In the genomic region with DNA sequence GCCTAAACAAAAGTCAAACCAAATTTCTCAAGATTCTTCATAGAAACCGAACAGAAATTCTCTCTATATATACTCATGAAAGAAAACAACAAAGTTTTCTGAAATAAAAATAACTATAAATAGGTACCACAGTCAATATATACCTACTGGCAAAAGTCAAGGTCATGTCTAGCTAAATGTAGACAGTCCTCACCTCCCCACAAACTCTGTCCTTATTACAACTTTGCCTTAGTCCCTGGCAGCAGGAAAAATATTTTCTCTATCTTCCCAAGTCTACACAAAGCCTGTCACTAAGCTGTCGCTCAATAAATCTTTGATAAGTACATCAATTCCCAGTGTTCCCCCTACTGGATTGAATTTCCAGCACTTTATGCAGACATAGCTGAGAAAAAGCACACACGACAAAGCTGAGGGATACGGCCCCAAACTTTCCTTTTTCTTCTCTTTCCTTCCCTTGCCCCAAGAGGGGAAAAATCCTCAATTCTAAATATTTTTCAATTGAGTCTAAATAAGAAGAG, we compare ENCODE assay signal across 9 cellular contexts. TPM values are rescaled to one million over a fixed set of nuclear protein-coding genes. Genes with fewer than 3 reads are reported as not detected.
A peak's percentile ranks its signal among the peaks of the same experiment; 100 is the strongest.
DNase-seq lines count a peak whose midpoint lies in the region; ATAC-seq and TF ChIP-seq lines count a peak whose summit lies in the region.
"Had no signal": no experiment of that assay in that cellular context is flagged by ENCODE, and none has a peak within 500 bp of the region (broad histone marks: within the 10 kb centered on the region; RNA-seq: fewer than 3 reads in every experiment).

No MANE protein-coding gene starts in this region.

- H2AK5ac ChIP-seq in mesendoderm (ENCODE audit: low read length): no peak overlapping the region

- no peak overlapping the region for H3K23ac ChIP-seq in mesendoderm (ENCODE audit: low read length)

- H3K36me3 Mint-ChIP-seq in neural progenitor cell: peaks cover 7% of the 10 kb centered on the region

- no peak overlapping the region for H2BK15ac ChIP-seq in mesendoderm (replicated peaks; ENCODE audit: low read depth)

- peaks cover 49 to 63% (median 58%) of the 10 kb centered on the region in 10 experiments for H3K4me1 ChIP-seq in BLaER1 treated with 17β-estradiol and CSF1 and Interleukin-3, amounts not matched to agents 10 nM and 100 nM
- H3K4me1 ChIP-seq in MM.1S (ENCODE audit: low read length): peaks cover 25% of the 10 kb centered on the region
- H3K4me1 ChIP-seq in neural progenitor cell: peaks cover 22% of the 10 kb centered on the region
- H3K4me1 ChIP-seq in aorta (ENCODE audit: control insufficient read depth in 1 of 2, insufficient read depth in 2 of 2, low read length in 2 of 2): peaks cover 0 to 6% of the 10 kb centered on the region in 2 donors
- H3K4me1 ChIP-seq in mesendoderm (ENCODE audit: control insufficient read depth, low read depth, low read length): peaks cover 10% of the 10 kb centered on the region

- DNase-seq in MM.1S: no peak
- no peak for DNase-seq in dorsolateral prefrontal cortex
- no peak for DNase-seq in neural progenitor cell (ENCODE audit: low spot score)
- DNase-seq in retina: no peak
- DNase-seq in NCI-H1048 (lab: John Stamatoyannopoulos, UW): no peak
- no peak for DNase-seq in aorta
- DNase-seq in mesendoderm: no peak
- DNase-seq: KG1 had no signal

- no peak for ATAC-seq in aorta (ENCODE audit: low FRiP score)

- H3K9me2 ChIP-seq in MM.1S (replicated peaks; ENCODE audit: insufficient read depth, low read length): no peaks in the 10 kb centered on the region

- peaks cover 54 to 74% (median 69%) of the 10 kb centered on the region in 11 experiments; a peak in 21 of 22 replicates for H4K20me1 ChIP-seq in BLaER1 treated with 17β-estradiol and CSF1 and Interleukin-3, amounts not matched to agents 10 nM and 100 nM
- H4K20me1 ChIP-seq in MM.1S (ENCODE audit: insufficient read depth, low read length): peaks cover 10% of the 10 kb centered on the region
- H4K20me1 ChIP-seq in neural progenitor cell (ENCODE audit: low read depth): peaks cover 75% of the 10 kb centered on the region

- intact Hi-C loops in dorsolateral prefrontal cortex (cut with DNase I) (loop anchor here (5.0 to 10.0 kb wide), 8 partner anchors 71 to 388 kb away; partner anchors contain the start of genes CSNK2A2 (in 2 of the 2) and SETD6 (in 1 of the 2)), aorta (cut with DNase I) (no loop called here)

- H3K56ac ChIP-seq in mesendoderm (ENCODE audit: low read length): no peak overlapping the region

- peaks cover 6% of the 10 kb centered on the region for H3K9me3 Mint-ChIP-seq in neural progenitor cell

- H3K27ac Mint-ChIP-seq in neural progenitor cell: no peak overlapping the region

- TF ChIP-seq CTCF in MM.1S (IDR thresholded peaks at IDR 0.05; ENCODE audit: low read length) (no peak), dorsolateral prefrontal cortex (IDR thresholded peaks at IDR 0.05 in 54 of 56, conservative IDR thresholded peaks at IDR 0.05 in 2 of 56; ENCODE audit: low read depth in 1 of 56, partially characterized antibody in 56 of 56) (no peak), neural progenitor cell (IDR thresholded peaks at IDR 0.05) (no peak)

- H3K4me2 ChIP-seq in BLaER1 treated with 17β-estradiol and CSF1 and Interleukin-3, amounts not matched to agents 10 nM and 100 nM: peak overlapping the region; percentile 92 to 100 (median 97); a peak in 21 of 22 replicates
- H3K4me2 ChIP-seq in MM.1S (ENCODE audit: low read depth, low read length) (peak overlapping the region; percentile 89; the same call in 1 of the 2 replicates), neural progenitor cell (peak overlapping the region; percentile 98), mesendoderm (ENCODE audit: low read length) (no peak overlapping the region)

- no peak overlapping the region for H3K18ac ChIP-seq in mesendoderm (ENCODE audit: low read length)

- H3K27me3 ChIP-seq in BLaER1 treated with 17β-estradiol and CSF1 and Interleukin-3, amounts not matched to agents 10 nM and 100 nM: no peaks in the 10 kb centered on the region
- H3K27me3 ChIP-seq in MM.1S (replicated peaks; ENCODE audit: insufficient read depth, low read length) (no peaks in the 10 kb centered on the region), dorsolateral prefrontal cortex (no peaks in the 10 kb centered on the region), neural progenitor cell (no peaks in the 10 kb centered on the region), aorta (ENCODE audit: control insufficient read depth in 1 of 2, insufficient read depth in 2 of 2, low read length in 1 of 2) (no peaks in the 10 kb centered on the region), mesendoderm (ENCODE audit: insufficient read depth, low read length, poor library complexity) (no peaks in the 10 kb centered on the region)

- no peaks in the 10 kb centered on the region for H3K27me3 Mint-ChIP-seq in neural progenitor cell (ENCODE audit: insufficient read depth, low read depth)

- peaks cover 0 to 4% (median 0%) of the 10 kb centered on the region in 11 experiments; a peak in 1 of 22 replicates for H3K9me3 ChIP-seq in BLaER1 treated with 17β-estradiol and CSF1 and Interleukin-3, amounts not matched to agents 10 nM and 100 nM (replicated peaks in 1 of 11)
- H3K9me3 ChIP-seq in MM.1S (replicated peaks; ENCODE audit: insufficient read depth, low read length) (no peaks in the 10 kb centered on the region), neural progenitor cell (ENCODE audit: low read depth) (no peaks in the 10 kb centered on the region), aorta (ENCODE audit: control insufficient read depth, low read length) (no peaks in the 10 kb centered on the region)

- H2BK120ac ChIP-seq in mesendoderm (ENCODE audit: low read depth, low read length): no peak overlapping the region

- H3K27ac ChIP-seq in BLaER1 treated with 17β-estradiol and CSF1 and Interleukin-3, amounts not matched to agents 10 nM and 100 nM: peak overlapping the region in 3 of 11 experiments; percentile 18 to 83 (median 54); a peak in 5 of 22 replicates
- no peak overlapping the region; the same call in 1 of the 2 replicates for H3K27ac ChIP-seq in MM.1S (ENCODE audit: low read length)
- H3K27ac ChIP-seq in dorsolateral prefrontal cortex: peak overlapping the region in 49 of 59 donors; percentile 2 to 97 (median 89)
- H3K27ac ChIP-seq in neural progenitor cell: no peak overlapping the region
- H3K27ac ChIP-seq in aorta (ENCODE audit: low read depth in 1 of 2, low read length in 2 of 2): no peak overlapping the region
- no peak overlapping the region for H3K27ac ChIP-seq in mesendoderm (ENCODE audit: low read depth, low read length)

- H3K4ac ChIP-seq in mesendoderm (ENCODE audit: low read depth, low read length): no peak overlapping the region

- H3K79me2 ChIP-seq in MM.1S (ENCODE audit: low read length) (peaks cover 70% of the 10 kb centered on the region), neural progenitor cell (ENCODE audit: low read depth) (peaks cover 74% of the 10 kb centered on the region), mesendoderm (ENCODE audit: control insufficient read depth, insufficient read depth, low read length) (peaks cover 51% of the 10 kb centered on the region)

- H3K36me3 ChIP-seq in BLaER1 treated with 17β-estradiol and CSF1 and Interleukin-3, amounts not matched to agents 10 nM and 100 nM: peaks cover 0 to 5% (median 0%) of the 10 kb centered on the region in 11 experiments; a peak in 2 of 22 replicates
- H3K36me3 ChIP-seq in MM.1S (replicated peaks; ENCODE audit: insufficient read depth, low read length): no peaks in the 10 kb centered on the region
- H3K36me3 ChIP-seq in neural progenitor cell: no peaks in the 10 kb centered on the region
- no peaks in the 10 kb centered on the region for H3K36me3 ChIP-seq in aorta (ENCODE audit: control insufficient read depth in 1 of 2, insufficient read depth in 2 of 2, low read length in 1 of 2)
- no peaks in the 10 kb centered on the region for H3K36me3 ChIP-seq in mesendoderm (ENCODE audit: control insufficient read depth, insufficient read depth, low read length)

- H3K79me1 ChIP-seq in mesendoderm (ENCODE audit: low read length): peaks cover 16% of the 10 kb centered on the region

- H2AFZ ChIP-seq in MM.1S (ENCODE audit: low read length) (no peak overlapping the region), neural progenitor cell (replicated peaks) (no peak overlapping the region)

- H4K5ac ChIP-seq in mesendoderm (ENCODE audit: low read length): no peak overlapping the region

- peak overlapping the region in 5 of 10 experiments; percentile 80 to 92 (median 89); a peak in 6 of 20 replicates for H3K4me3 ChIP-seq in BLaER1 treated with 17β-estradiol and CSF1 and Interleukin-3, amounts not matched to agents 10 nM and 100 nM
- H3K4me3 ChIP-seq in MM.1S (ENCODE audit: low read length) (no peak overlapping the region), dorsolateral prefrontal cortex (peak overlapping the region in 57 of 59 donors; percentile 15 to 99 (median 89)), neural progenitor cell (peak overlapping the region; percentile 80), aorta (ENCODE audit: low read length in 2 of 2) (no peak overlapping the region), mesendoderm (ENCODE audit: low read length) (no peak overlapping the region)

- H3K4me3 Mint-ChIP-seq in neural progenitor cell: peak overlapping the region; percentile 94

- H3F3A ChIP-seq in MM.1S (ENCODE audit: insufficient read depth, low read length) (peaks cover 27% of the 10 kb centered on the region), neural progenitor cell (ENCODE audit: low read depth) (peaks cover 33% of the 10 kb centered on the region)

- peak overlapping the region in 6 of 11 experiments; percentile 21 to 95 (median 90); a peak in 8 of 22 replicates for H3K9ac ChIP-seq in BLaER1 treated with 17β-estradiol and CSF1 and Interleukin-3, amounts not matched to agents 10 nM and 100 nM
- H3K9ac ChIP-seq in MM.1S (ENCODE audit: low read length) (peak overlapping the region; percentile 19; the same call in 1 of the 2 replicates), neural progenitor cell (no peak overlapping the region), mesendoderm (ENCODE audit: low read length) (no peak overlapping the region)

- H3K4me1 Mint-ChIP-seq in neural progenitor cell: peaks cover 53% of the 10 kb centered on the region

- WGBS in aorta, 2 donors: 18 to 22% methylated on average over 4 of the region's 4 CpGs
- WGBS in mesendoderm (ENCODE audit: extremely low coverage, insufficient coverage, low lambda C conversion rate): no CpG with 5 or more reads among the region's 4 CpGs

- H4K8ac ChIP-seq in mesendoderm (ENCODE audit: low read depth, low read length): no peak overlapping the region

- no peak overlapping the region for H2BK5ac ChIP-seq in mesendoderm (ENCODE audit: low read length)

RNA-seq across cellular contexts. Expression of gene CFAP20, which starts 2.7 kb away (rescaled TPM):
- total RNA-seq in dorsolateral prefrontal cortex (10 to 100 TPM; 18.4 to 55.9 (median 42.9) TPM), neural progenitor cell (ENCODE audit: low replicate concordance) (93.6 and 93.8 TPM in 2 replicates), aorta (10 to 100 TPM; 16.6 to 17.9 TPM)
- 10 to 100 TPM; 18.4 to 22.4 TPM for polyA plus RNA-seq in aorta
- polyA plus RNA-seq in mesendoderm (2013, experiment 1 of 2): 78.5 TPM
- polyA plus RNA-seq in mesendoderm (2013, experiment 2 of 2): 79.8 TPM

Comparison
In these comparisons a context has a peak if more than half of its experiments do, and no peak if none do; other contexts are left out.
1. H3K27ac ChIP-seq: peak in dorsolateral prefrontal cortex (49 of 59); none in MM.1S (single experiment), neural progenitor cell (single experiment), aorta (0 of 2) and mesendoderm (single experiment).
2. H3K4me3 ChIP-seq: peak in dorsolateral prefrontal cortex (57 of 59) and neural progenitor cell (single experiment); none in MM.1S (single experiment), aorta (0 of 2) and mesendoderm (single experiment).
3. H3K9ac ChIP-seq: peak in BLaER1 treated with 17β-estradiol and CSF1 and Interleukin-3, amounts not matched to agents 10 nM and 100 nM (6 of 11) and MM.1S (single experiment); none in neural progenitor cell (single experiment) and mesendoderm (single experiment).
4. intact Hi-C loops: an anchor here in dorsolateral prefrontal cortex (5.0 to 10.0 kb wide); none called in aorta.